1 cellular context compared by ENCODE assay signal in genomic region chr4:147843162-147843561, GRCh38.
TF ChIP-seq lines count a peak whose summit lies in the region.

No MANE protein-coding gene starts in this region.

TF ChIP-seq in GM23338, 12 proteins besides CTCF, POLR2A, EP300 and RAD21 (continued from another document):
- TF ChIP-seq, protein P1, sequence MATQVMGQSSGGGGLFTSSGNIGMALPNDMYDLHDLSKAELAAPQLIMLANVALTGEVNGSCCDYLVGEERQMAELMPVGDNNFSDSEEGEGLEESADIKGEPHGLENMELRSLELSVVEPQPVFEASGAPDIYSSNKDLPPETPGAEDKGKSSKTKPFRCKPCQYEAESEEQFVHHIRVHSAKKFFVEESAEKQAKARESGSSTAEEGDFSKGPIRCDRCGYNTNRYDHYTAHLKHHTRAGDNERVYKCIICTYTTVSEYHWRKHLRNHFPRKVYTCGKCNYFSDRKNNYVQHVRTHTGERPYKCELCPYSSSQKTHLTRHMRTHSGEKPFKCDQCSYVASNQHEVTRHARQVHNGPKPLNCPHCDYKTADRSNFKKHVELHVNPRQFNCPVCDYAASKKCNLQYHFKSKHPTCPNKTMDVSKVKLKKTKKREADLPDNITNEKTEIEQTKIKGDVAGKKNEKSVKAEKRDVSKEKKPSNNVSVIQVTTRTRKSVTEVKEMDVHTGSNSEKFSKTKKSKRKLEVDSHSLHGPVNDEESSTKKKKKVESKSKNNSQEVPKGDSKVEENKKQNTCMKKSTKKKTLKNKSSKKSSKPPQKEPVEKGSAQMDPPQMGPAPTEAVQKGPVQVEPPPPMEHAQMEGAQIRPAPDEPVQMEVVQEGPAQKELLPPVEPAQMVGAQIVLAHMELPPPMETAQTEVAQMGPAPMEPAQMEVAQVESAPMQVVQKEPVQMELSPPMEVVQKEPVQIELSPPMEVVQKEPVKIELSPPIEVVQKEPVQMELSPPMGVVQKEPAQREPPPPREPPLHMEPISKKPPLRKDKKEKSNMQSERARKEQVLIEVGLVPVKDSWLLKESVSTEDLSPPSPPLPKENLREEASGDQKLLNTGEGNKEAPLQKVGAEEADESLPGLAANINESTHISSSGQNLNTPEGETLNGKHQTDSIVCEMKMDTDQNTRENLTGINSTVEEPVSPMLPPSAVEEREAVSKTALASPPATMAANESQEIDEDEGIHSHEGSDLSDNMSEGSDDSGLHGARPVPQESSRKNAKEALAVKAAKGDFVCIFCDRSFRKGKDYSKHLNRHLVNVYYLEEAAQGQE (IDR thresholded peaks at IDR 0.05; ENCODE audit: unreplicated experiment) = no peak
- TF ChIP-seq CREB1 (CRISPR knock-in tag; IDR thresholded peaks at IDR 0.05; ENCODE audit: low read depth) (no peak), EZH2 (IDR thresholded peaks at IDR 0.05; ENCODE audit: low read depth, unreplicated experiment) (no peak)
